Comparison of ENCODE assay signal across 33 cellular contexts in genomic region chr3:111635403-111635802, GRCh38. TPM values are rescaled to one million over a fixed set of nuclear protein-coding genes. Genes with fewer than 3 reads are reported as not detected.
"Had no signal": no experiment of that assay in that cellular context is flagged by ENCODE, and none has a peak within 500 bp of the region (broad histone marks: within the 10 kb centered on the region; RNA-seq: fewer than 3 reads in every experiment).

No MANE protein-coding gene starts in this region.

- H3K9me3 ChIP-seq: ascending aorta had no signal

- DNase-seq: activated CD4-positive, alpha-beta memory T cell treated with anti-CD3 and anti-CD28 coated beads, Interleukin-2, amount 10 ng/mL, durations not matched to agents 7 days and 5 days; activated CD4-positive, alpha-beta T cell treated with anti-CD3 and anti-CD28 coated beads for 1 hour; activated CD4-positive, alpha-beta T cell treated with anti-CD3 and anti-CD28 coated beads for 36 hours; activated CD4-positive, alpha-beta T cell treated with anti-CD3 and anti-CD28 coated beads for 48 hours; activated CD4-positive, alpha-beta T cell treated with anti-CD3 and anti-CD28 coated beads, Interleukin-2, amount 10 ng/mL, durations not matched to agents 7 days and 5 days; activated CD4-positive, alpha-beta T cell treated with anti-CD3 and anti-CD28 coated beads, Interleukin-2, amount 50 U/mL, for 48 hours; activated CD4-positive, CD25-positive, alpha-beta regulatory T cell; activated CD8-positive, alpha-beta memory T cell treated with anti-CD3 and anti-CD28 coated beads for 24 hours; activated CD8-positive, alpha-beta memory T cell treated with anti-CD3 and anti-CD28 coated beads, Interleukin-2, amount 10 ng/mL, durations not matched to agents 7 days and 5 days; activated CD8-positive, alpha-beta memory T cell treated with anti-CD3 and anti-CD28 coated beads, Interleukin-2, amount 50 U/mL, for 48 hours; activated CD8-positive, alpha-beta T cell treated with anti-CD3 and anti-CD28 coated beads, Interleukin-2, amount 10 ng/mL, durations not matched to agents 7 days and 5 days; activated effector memory CD4-positive, alpha-beta T cell treated with Interleukin-2 at 50 U/mL for 16 hours; activated gamma-delta T cell; activated naive CD4-positive, alpha-beta T cell treated with anti-CD3 and anti-CD28 coated beads, Interleukin-2, amount 10 ng/mL, durations not matched to agents 7 days and 5 days; activated naive CD4-positive, alpha-beta T cell treated with Interleukin-2 at 50 U/mL for 16 hours; activated naive CD8-positive, alpha-beta T cell treated with anti-CD3 and anti-CD28 coated beads, Interleukin-2, amount 10 ng/mL, durations not matched to agents 7 days and 5 days; activated naive CD8-positive, alpha-beta T cell treated with anti-CD3 and anti-CD28 coated beads, Interleukin-2, amount 50 U/mL, for 24 hours; activated T-cell treated with anti-CD3 and anti-CD28 coated beads, Interleukin-2, amount 50 U/mL, for 24 hours; activated T-cell treated with anti-CD3 and anti-CD28 coated beads, Interleukin-2, amount 50 U/mL, for 48 hours; amygdala; anterior cingulate cortex; caudate nucleus; cerebellar nuclear complex; T-helper 1 cell; T-helper 2 cell; T-helper 9 cell; WERI-Rb-1 had no signal

- H3K36me3 ChIP-seq: ascending aorta, cardiac muscle cell, WERI-Rb-1 had no signal

- H3K27ac ChIP-seq: ascending aorta, cardiac muscle cell, WERI-Rb-1 had no signal

- H3K27me3 ChIP-seq: ascending aorta had no signal

- FAIRE-seq: bronchial epithelial cell, TTC549 had no signal

- H3K4me3 ChIP-seq: ascending aorta, cardiac muscle cell had no signal

- ATAC-seq: activated CD4-positive, alpha-beta T cell treated with anti-CD3 and anti-CD28 coated beads for 36 hours; activated CD4-positive, CD25-positive, alpha-beta regulatory T cell treated with anti-CD3 and anti-CD28 coated beads, Interleukin-2, amount 50 U/mL, for 24 hours; activated CD8-positive, alpha-beta memory T cell treated with anti-CD3 and anti-CD28 coated beads, Interleukin-2, amount 10 ng/mL, durations not matched to agents 7 days and 5 days; activated CD8-positive, alpha-beta T cell treated with anti-CD3 and anti-CD28 coated beads, Interleukin-2, amount 10 ng/mL, durations not matched to agents 7 days and 5 days; activated naive CD8-positive, alpha-beta T cell treated with anti-CD3 and anti-CD28 coated beads, Interleukin-2, amount 50 U/mL, for 24 hours; WTC11 had no signal

- H3K4me1 ChIP-seq: ascending aorta had no signal

RNA-seq across cellular contexts. Expression of gene ZBED2, which starts 40.3 kb away (rescaled TPM):
- total RNA-seq: cardiac muscle cell had no signal
- polyA plus RNA-seq: cardiac muscle cell had no signal
